In genomic region chr6:40520683-40521082, GRCh38 we compare ENCODE assay signal across 2 cellular contexts.
TF ChIP-seq lines count a peak whose summit lies in the region.

No MANE protein-coding gene starts in this region.

TF ChIP-seq in SK-N-SH, 30 proteins besides CTCF, POLR2A, EP300 and RAD21 (continued from another document):
- TF ChIP-seq PBX3 (IDR thresholded peaks at IDR 0.05) (no peak), RCOR1 (IDR thresholded peaks at IDR 0.05; ENCODE audit: low read length) (no peak), USF1 (IDR thresholded peaks at IDR 0.05; ENCODE audit: borderline replicate concordance, low read depth) (no peak), MEF2A (IDR thresholded peaks at IDR 0.05; ENCODE audit: borderline replicate concordance, low read depth) (no peak), NFIC (IDR thresholded peaks at IDR 0.05; ENCODE audit: borderline replicate concordance) (no peak), FOXM1 (IDR thresholded peaks at IDR 0.05; ENCODE audit: low read depth) (no peak), RXRA (IDR thresholded peaks at IDR 0.05; ENCODE audit: borderline replicate concordance, low read depth) (no peak)
TF ChIP-seq in SK-N-SH: peak in this region for 0.

TF ChIP-seq in SK-N-SH treated with all-trans-retinoic acid at 6 μM for 48 hours, 23 proteins besides CTCF, POLR2A, EP300 and RAD21 (continued from another document):
- TF ChIP-seq TSHZ2 (CRISPR knock-in tag; IDR thresholded peaks at IDR 0.05) (no peak), ZNF70 (CRISPR knock-in tag; IDR thresholded peaks at IDR 0.05) (no peak), ZFP3 (CRISPR knock-in tag; IDR thresholded peaks at IDR 0.05) (no peak), GLIS3 (CRISPR knock-in tag; IDR thresholded peaks at IDR 0.05) (no peak)
